ENCODE assay signal across 8 cellular contexts in genomic region chr19:10289836-10290438, GRCh38. TPM values are rescaled to one million over a fixed set of nuclear protein-coding genes. Genes with fewer than 3 reads are reported as not detected.
A peak's percentile ranks its signal among the peaks of the same experiment; 100 is the strongest.
DNase-seq lines count a peak whose midpoint lies in the region; ATAC-seq and TF ChIP-seq lines count a peak whose summit lies in the region.

TSS of gene ICAM5 (plus strand) at chr19:10289952. CDS start at chr19:10290044, 92 bp downstream.

- ATAC-seq in GM21526 (IDR thresholded peaks at IDR 0.05; ENCODE audit: low FRiP score, unreplicated experiment), result no peak
- ATAC-seq in HG03520 (IDR thresholded peaks at IDR 0.05; ENCODE audit: unreplicated experiment), result no peak

- DNase-seq in cardiac muscle cell (ENCODE audit: low read depth in 1 of 2, low spot score in 1 of 2) (peak; percentile 46 to 61), cardiac septum (ENCODE audit: low spot score) (no peak), choroid plexus epithelial cell (ENCODE audit: low read depth) (peak; percentile 48), GM10248 (ENCODE audit: extremely low spot score) (no peak)

- CTCF ChIA-PET in GM10248 (lab: Yijun Ruan, JAX), result interaction anchor here (0.8 to 6.3 kb wide), 13 partner anchors 9 to 128 kb away, joined by 3 to 54 read pairs (median 4); partner anchors contain the start of genes ICAM1, RAVER1 and S1PR2

- H3K9me3 ChIP-seq in cardiac muscle cell (ENCODE audit: low read depth), result no peaks in the 10 kb centered on the region
- no peaks in the 10 kb centered on the region for H3K9me3 ChIP-seq in SU-DHL-6 (ENCODE audit: insufficient read depth, low read length)
- peaks cover 5% of the 10 kb centered on the region for H3K9me3 ChIP-seq in neuron (ENCODE audit: low read length)

- H3K9me2 ChIP-seq in SU-DHL-6 (replicated peaks; ENCODE audit: insufficient read depth, low read length), result no peaks in the 10 kb centered on the region

- H4K20me1 ChIP-seq in SU-DHL-6 (ENCODE audit: low read depth, low read length), result no peaks in the 10 kb centered on the region

- H2AFZ ChIP-seq in SU-DHL-6 (ENCODE audit: low read depth, low read length, severe bottlenecking) (peak within 1 kb of the TSS; percentile 90), neuron (ENCODE audit: low read depth, low read length) (peak within 1 kb of the TSS; percentile 65)

- H3K36me3 ChIP-seq in cardiac muscle cell (no peaks in the 10 kb centered on the region), SU-DHL-6 (ENCODE audit: low read length) (no peaks in the 10 kb centered on the region), neuron (ENCODE audit: insufficient read depth, low read length) (peaks cover 9% of the 10 kb centered on the region)

- H3K4me1 ChIP-seq in cardiac muscle cell (ENCODE audit: low read depth), result no peaks in the 10 kb centered on the region
- H3K4me1 ChIP-seq in neuron (ENCODE audit: insufficient read depth, low read length), result peaks cover 30% of the 10 kb centered on the region

- TF ChIP-seq CTCF in cardiac muscle cell (IDR thresholded peaks at IDR 0.05; ENCODE audit: low read depth, low read length) (no peak), SU-DHL-6 (IDR thresholded peaks at IDR 0.05; ENCODE audit: insufficient read depth, low read length, poor library complexity, severe bottlenecking) (no peak), choroid plexus epithelial cell (conservative IDR thresholded peaks at IDR 0.05; ENCODE audit: low read depth, low read length) (no peak), GM10248 (IDR thresholded peaks at IDR 0.05; ENCODE audit: control extremely low read depth, extremely low read depth, low read depth, missing control alignments) (no peak)

- H3K4me3 ChIP-seq in cardiac muscle cell (peak within 1 kb of the TSS; percentile 50), SU-DHL-6 (ENCODE audit: insufficient read depth, low read length, poor library complexity, severe bottlenecking) (peak within 1 kb of the TSS; percentile 58), choroid plexus epithelial cell (ENCODE audit: low read depth, low read length) (peak within 1 kb of the TSS; percentile 60), neuron (ENCODE audit: low read length) (peak within 1 kb of the TSS; percentile 50)

- H3K27me3 ChIP-seq in cardiac muscle cell (peaks cover 79% of the 10 kb centered on the region), SU-DHL-6 (ENCODE audit: low read length) (no peaks in the 10 kb centered on the region), neuron (ENCODE audit: insufficient read depth, low read length) (peaks cover 37% of the 10 kb centered on the region)

- POLR2A ChIA-PET in GM10248 (lab: Yijun Ruan, JAX), result interaction anchor here (1.0 to 4.0 kb wide), 7 partner anchors 10 to 91 kb away, joined by 3 to 84 read pairs (median 6); partner anchors contain the start of genes ICAM1, RAVER1 and TYK2

- peak within 1 kb of the TSS; percentile 62 for H3K9ac ChIP-seq in SU-DHL-6 (ENCODE audit: low read length)

- intact Hi-C loops in cardiac septum (cut with DNase I), result no loop called here

- H3K79me2 ChIP-seq in SU-DHL-6 (ENCODE audit: insufficient read depth, low read length), result no peaks in the 10 kb centered on the region

- H3F3A ChIP-seq in SU-DHL-6 (ENCODE audit: insufficient read depth), result peaks cover 18% of the 10 kb centered on the region

- peak within 1 kb of the TSS; percentile 80 for H3K4me2 ChIP-seq in SU-DHL-6 (ENCODE audit: low read depth, low read length, poor library complexity, severe bottlenecking)

- H3K27ac ChIP-seq in cardiac muscle cell, result no peak within 1 kb of the TSS
- peak within 1 kb of the TSS; percentile 66 for H3K27ac ChIP-seq in SU-DHL-6 (ENCODE audit: low read depth, low read length)

RNA-seq across cellular contexts. Expression of gene ICAM5, which starts in this region (rescaled TPM):
- 22.9 and 53.0 TPM in 2 replicates for total RNA-seq in cardiac muscle cell
- 21.0 and 31.9 TPM in 2 replicates for polyA plus RNA-seq in cardiac muscle cell
- 0.67 TPM for total RNA-seq in cardiac septum

Comparison
In these comparisons a context has a peak if more than half of its experiments do, and no peak if none do; other contexts are left out.
1. RNA of gene ICAM5 (total RNA-seq): 22.9 to 53.0 TPM in cardiac muscle cell; 0.67 TPM in cardiac septum (single experiment); every median in the first group is over 10 times any median in the second.
2. DNase-seq: peak in cardiac muscle cell (2 of 2) and choroid plexus epithelial cell (single experiment); none in cardiac septum (single experiment) and GM10248 (single experiment).
3. Peak in every context shown above with its lines, with median percentiles within 50 percentile points of each other: H3K4me3 ChIP-seq.